Comparison of ENCODE assay signal across 20 cellular contexts in the genomic region with DNA sequence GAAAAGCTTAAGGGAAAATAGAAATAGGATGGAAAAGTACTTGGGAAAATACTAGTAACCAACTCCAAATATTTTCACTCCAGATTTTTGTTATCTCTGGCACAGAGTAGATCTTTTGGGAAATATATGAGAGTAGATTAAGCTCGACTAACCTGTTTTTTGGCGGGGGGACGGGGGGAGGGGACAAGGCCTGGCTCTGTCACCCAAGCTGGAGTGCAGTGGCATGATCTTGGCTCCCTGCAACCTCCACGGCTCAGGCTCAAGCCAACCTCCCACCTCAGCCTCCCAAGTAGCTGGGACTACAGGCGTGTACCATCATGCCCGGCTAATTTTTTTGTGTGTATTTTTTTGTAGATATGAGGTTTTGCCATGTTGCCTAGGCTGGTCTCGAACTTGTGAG. TPM values are rescaled to one million over a fixed set of nuclear protein-coding genes. Genes with fewer than 3 reads are reported as not detected.
DNase-seq lines count a peak whose midpoint lies in the region; ATAC-seq and TF ChIP-seq lines count a peak whose summit lies in the region.
"Had no signal": no experiment of that assay in that cellular context is flagged by ENCODE, and none has a peak within 500 bp of the region (broad histone marks: within the 10 kb centered on the region; RNA-seq: fewer than 3 reads in every experiment).

No MANE protein-coding gene starts in this region.

- H3K9me3 ChIP-seq in RWPE2 (ENCODE audit: severe bottlenecking) (no peaks in the 10 kb centered on the region), tibial artery (no peaks in the 10 kb centered on the region)
- H3K9me3 ChIP-seq: BLaER1, SK-N-SH had no signal

- H3K4me1 Mint-ChIP-seq in activated CD4-positive, alpha-beta memory T cell treated with anti-CD3 and anti-CD28 coated beads for 36 hours (ENCODE audit: low read depth): peaks cover 59% of the 10 kb centered on the region
- H3K4me1 Mint-ChIP-seq in activated CD4-positive, alpha-beta memory T cell treated with anti-CD3 and anti-CD28 coated beads, Interleukin-2, amount 10 ng/mL, durations not matched to agents 7 days and 5 days: peaks cover 34% of the 10 kb centered on the region
- peaks cover 76 to 80% of the 10 kb centered on the region in 2 donors for H3K4me1 Mint-ChIP-seq in natural killer cell

- no peaks in the 10 kb centered on the region for H3K27me3 Mint-ChIP-seq in activated CD4-positive, alpha-beta memory T cell treated with anti-CD3 and anti-CD28 coated beads for 36 hours
- H3K27me3 Mint-ChIP-seq in activated CD4-positive, alpha-beta memory T cell treated with anti-CD3 and anti-CD28 coated beads, Interleukin-2, amount 10 ng/mL, durations not matched to agents 7 days and 5 days: no peaks in the 10 kb centered on the region
- H3K27me3 Mint-ChIP-seq in natural killer cell (ENCODE audit: low read depth in 2 of 2): no peaks in the 10 kb centered on the region

- peaks cover 22% of the 10 kb centered on the region for H3K36me3 ChIP-seq in RWPE2 (ENCODE audit: low read depth)
- peaks cover 0 to 5% (median 0%) of the 10 kb centered on the region in 3 donors for H3K36me3 ChIP-seq in tibial artery

- H3K36me3 Mint-ChIP-seq in activated CD4-positive, alpha-beta memory T cell treated with anti-CD3 and anti-CD28 coated beads for 36 hours: peaks cover 10% of the 10 kb centered on the region
- peaks cover 42% of the 10 kb centered on the region for H3K36me3 Mint-ChIP-seq in activated CD4-positive, alpha-beta memory T cell treated with anti-CD3 and anti-CD28 coated beads, Interleukin-2, amount 10 ng/mL, durations not matched to agents 7 days and 5 days (ENCODE audit: low read depth)
- no peaks in the 10 kb centered on the region for H3K36me3 Mint-ChIP-seq in natural killer cell

- CTCF ChIA-PET in activated CD4-positive, alpha-beta memory T cell treated with anti-CD3 and anti-CD28 coated beads for 36 hours (lab: Charles Lee): interaction anchor here (0.7 kb wide), 1 partner anchor 172 kb away, joined by 3 read pairs; no protein-coding TSS in a partner anchor
- CTCF ChIA-PET in activated CD4-positive, alpha-beta memory T cell treated with anti-CD3 and anti-CD28 coated beads, Interleukin-2, amount 10 ng/mL, durations not matched to agents 7 days and 5 days (lab: Charles Lee): interaction anchor here (1.1 to 1.4 kb wide), 2 partner anchors 9 to 70 kb away, joined by 4 to 5 read pairs; no protein-coding TSS in a partner anchor

- H3K27me3 ChIP-seq in RWPE2 (ENCODE audit: insufficient read depth, poor library complexity, severe bottlenecking) (no peaks in the 10 kb centered on the region), tibial artery (no peaks in the 10 kb centered on the region)
- H3K27me3 ChIP-seq: BLaER1 had no signal

- intact Hi-C loops in activated CD4-positive, alpha-beta memory T cell treated with anti-CD3 and anti-CD28 coated beads for 36 hours (cut with micrococcal nuclease): loop anchor here (10.0 kb wide), 1 partner anchor 676 kb away; the partner anchor contains the start of genes JKAMP and L3HYPDH
- intact Hi-C loops in natural killer cell (cut with micrococcal nuclease): no loop called here
- intact Hi-C loops in tibial artery (cut with DNase I; ENCODE audit: low total_unique reads): loop anchor here (5.0 to 10.0 kb wide), 2 partner anchors 68 to 84 kb away; partner anchors contain the start of genes PCNX4 and PPM1A

- peak overlapping the region; percentile 42 for H3K27ac Mint-ChIP-seq in activated CD4-positive, alpha-beta memory T cell treated with anti-CD3 and anti-CD28 coated beads for 36 hours
- H3K27ac Mint-ChIP-seq in activated CD4-positive, alpha-beta memory T cell treated with anti-CD3 and anti-CD28 coated beads, Interleukin-2, amount 10 ng/mL, durations not matched to agents 7 days and 5 days: no peak overlapping the region
- H3K27ac Mint-ChIP-seq in natural killer cell: peak overlapping the region; percentile 89 to 98

- H3K4me3 Mint-ChIP-seq in activated CD4-positive, alpha-beta memory T cell treated with anti-CD3 and anti-CD28 coated beads for 36 hours: no peak overlapping the region
- H3K4me3 Mint-ChIP-seq in activated CD4-positive, alpha-beta memory T cell treated with anti-CD3 and anti-CD28 coated beads, Interleukin-2, amount 10 ng/mL, durations not matched to agents 7 days and 5 days: no peak overlapping the region
- H3K4me3 Mint-ChIP-seq in natural killer cell: no peak overlapping the region
- H3K4me3 Mint-ChIP-seq: HFFc6 had no signal

- H3K4me1 ChIP-seq in RWPE2 (ENCODE audit: insufficient read depth, poor library complexity, severe bottlenecking) (peaks cover 14% of the 10 kb centered on the region), tibial artery (peaks cover 0 to 78% (median 18%) of the 10 kb centered on the region in 4 donors)

- no peak for ATAC-seq in RWPE2 (ENCODE audit: low read depth)
- no peak for ATAC-seq in natural killer cell
- ATAC-seq in GM18517 (IDR thresholded peaks at IDR 0.05; ENCODE audit: unreplicated experiment): no peak
- ATAC-seq in GM18858 (IDR thresholded peaks at IDR 0.05; ENCODE audit: unreplicated experiment): no peak
- ATAC-seq: HepG2 had no signal

- POLR2A ChIA-PET in activated CD4-positive, alpha-beta memory T cell treated with anti-CD3 and anti-CD28 coated beads for 36 hours (lab: Charles Lee): no interaction called here
- POLR2A ChIA-PET in activated CD4-positive, alpha-beta memory T cell treated with anti-CD3 and anti-CD28 coated beads, Interleukin-2, amount 10 ng/mL, durations not matched to agents 7 days and 5 days (lab: Charles Lee): interaction anchor here (0.8 to 1.7 kb wide), 2 partner anchors 9 to 24 kb away, joined by 3 to 4 read pairs; no protein-coding TSS in a partner anchor

- no peak for DNase-seq in activated CD4-positive, alpha-beta memory T cell treated with anti-CD3 and anti-CD28 coated beads for 36 hours
- no peak for DNase-seq in activated CD4-positive, alpha-beta memory T cell treated with anti-CD3 and anti-CD28 coated beads, Interleukin-2, amount 10 ng/mL, durations not matched to agents 7 days and 5 days
- DNase-seq in RWPE2 (ENCODE audit: low spot score) (no peak), natural killer cell (no peak), tibial artery (peak in 1 of 2 donors; percentile 77), AG08396 (ENCODE audit: low spot score) (no peak)
- DNase-seq: DMS79, HFFc6, MM.1S, NCI-H1105, NCI-H1694 treated with DMSO at 0.1 percent for 48 hours, NCI-H446 treated with DMSO at 0.1 percent for 48 hours, NCI-H774, Right ventricle myocardium superior, SK-N-SH had no signal

- H3K4me3 ChIP-seq in RWPE2 (ENCODE audit: severe bottlenecking) (no peak overlapping the region), tibial artery (no peak overlapping the region)
- H3K4me3 ChIP-seq: BLaER1 had no signal

- no peak for TF ChIP-seq CTCF in RWPE2 (IDR thresholded peaks at IDR 0.05; ENCODE audit: poor library complexity, severe bottlenecking)
- TF ChIP-seq CTCF in natural killer cell (IDR thresholded peaks at IDR 0.05): no peak
- TF ChIP-seq CTCF in tibial artery (IDR thresholded peaks at IDR 0.05): no peak

- H3K9me3 Mint-ChIP-seq in activated CD4-positive, alpha-beta memory T cell treated with anti-CD3 and anti-CD28 coated beads for 36 hours: no peaks in the 10 kb centered on the region
- H3K9me3 Mint-ChIP-seq in activated CD4-positive, alpha-beta memory T cell treated with anti-CD3 and anti-CD28 coated beads, Interleukin-2, amount 10 ng/mL, durations not matched to agents 7 days and 5 days: no peaks in the 10 kb centered on the region
- H3K9me3 Mint-ChIP-seq in natural killer cell: no peaks in the 10 kb centered on the region
- H3K9me3 Mint-ChIP-seq: HFFc6 had no signal

- H3K27ac ChIP-seq in RWPE2 (ENCODE audit: poor library complexity, severe bottlenecking): peak overlapping the region; percentile 28
- peak overlapping the region; percentile 42 to 98 for H3K27ac ChIP-seq in tibial artery
- H3K27ac ChIP-seq: BLaER1, KMS-11 had no signal

RNA-seq across cellular contexts. Expression of gene DHRS7, which starts 4.8 kb away (rescaled TPM):
- total RNA-seq in activated CD4-positive, alpha-beta memory T cell treated with anti-CD3 and anti-CD28 coated beads for 36 hours: 10 to 100 TPM; 70.3 to 74.7 TPM
- total RNA-seq in activated CD4-positive, alpha-beta memory T cell treated with anti-CD3 and anti-CD28 coated beads, Interleukin-2, amount 10 ng/mL, durations not matched to agents 7 days and 5 days: 10 to 100 TPM; 76.5 to 77.9 TPM
- 100 to 1,000 TPM; 115 to 139 (median 126) TPM for total RNA-seq in natural killer cell
